In genomic region chr2:3522851-3523481, GRCh38 we compare ENCODE assay signal across 12 cellular contexts. TPM values are rescaled to one million over a fixed set of nuclear protein-coding genes. Genes with fewer than 3 reads are reported as not detected.
DNase-seq lines count a peak whose midpoint lies in the region; ATAC-seq and TF ChIP-seq lines count a peak whose summit lies in the region.
"Had no signal": no experiment of that assay in that cellular context is flagged by ENCODE, and none has a peak within 500 bp of the region (broad histone marks: within the 10 kb centered on the region; RNA-seq: fewer than 3 reads in every experiment).

No MANE protein-coding gene starts in this region.

- peak overlapping the region; percentile 33 for H2BK15ac ChIP-seq in mesenchymal stem cell (ENCODE audit: low read depth, poor library complexity, severe bottlenecking)

- H2BK120ac ChIP-seq in mesenchymal stem cell (ENCODE audit: low read depth, low read length): no peak overlapping the region

- H2AK5ac ChIP-seq in mesenchymal stem cell (ENCODE audit: low read length, severe bottlenecking): no peak overlapping the region

- H3K9me3 ChIP-seq in cardiac muscle cell (ENCODE audit: low read depth) (no peaks in the 10 kb centered on the region), duodenal mucosa (ENCODE audit: control insufficient read depth in 1 of 2, low read length in 2 of 2) (no peaks in the 10 kb centered on the region), mesenchymal stem cell (ENCODE audit: control insufficient read depth, low read length) (no peaks in the 10 kb centered on the region), aorta (ENCODE audit: control insufficient read depth, low read length) (no peaks in the 10 kb centered on the region)

- H2BK12ac ChIP-seq in mesenchymal stem cell (ENCODE audit: low read length in 2 of 2): peak overlapping the region; percentile 2 to 55

- no peak overlapping the region for H3K23ac ChIP-seq in mesenchymal stem cell (ENCODE audit: low read length in 2 of 2)

- no peak overlapping the region for H3K18ac ChIP-seq in mesenchymal stem cell (ENCODE audit: low read depth in 1 of 2, low read length in 2 of 2)

- H3K4me1 ChIP-seq in cardiac muscle cell (ENCODE audit: low read depth) (peaks cover 36% of the 10 kb centered on the region), duodenal mucosa (ENCODE audit: control insufficient read depth in 1 of 2, insufficient read depth in 2 of 2, low read length in 2 of 2) (peaks cover 38 to 43% of the 10 kb centered on the region in 2 donors), mesenchymal stem cell (ENCODE audit: control insufficient read depth, insufficient read depth, low read depth, low read length) (peaks cover 7% of the 10 kb centered on the region), aorta (ENCODE audit: control insufficient read depth in 1 of 2, insufficient read depth in 2 of 2, low read length in 2 of 2) (peaks cover 0 to 3% of the 10 kb centered on the region in 2 donors)

- H3K9ac ChIP-seq in duodenal mucosa (ENCODE audit: low read depth in 1 of 2, low read length in 2 of 2): no peak overlapping the region
- H3K9ac ChIP-seq in mesenchymal stem cell (ENCODE audit: low read length): peak overlapping the region; percentile 53

- no peak for TF ChIP-seq CTCF in cardiac muscle cell (IDR thresholded peaks at IDR 0.05; ENCODE audit: low read depth, low read length)

- H2AFZ ChIP-seq in mesenchymal stem cell (ENCODE audit: low read depth, low read length): no peak overlapping the region

- H2BK5ac ChIP-seq in mesenchymal stem cell (ENCODE audit: low read depth, low read length, poor library complexity, severe bottlenecking): no peak overlapping the region

- H3K4me3 ChIP-seq in cardiac muscle cell (no peak overlapping the region), duodenal mucosa (ENCODE audit: low read depth in 1 of 2, low read length in 2 of 2) (peak overlapping the region; percentile 37), mesenchymal stem cell (ENCODE audit: insufficient read depth in 1 of 2, low read depth in 1 of 2, low read length in 2 of 2) (peak overlapping the region in 1 of 2 experiments; percentile 49), aorta (ENCODE audit: low read length in 2 of 2) (no peak overlapping the region)

- intact Hi-C loops in cardiac septum (cut with DNase I): no loop called here
- intact Hi-C loops in aorta (cut with DNase I): no loop called here

- 58% methylated on average over 12 of the region's 15 CpGs for WGBS in mesenchymal stem cell
- 9 to 14% methylated on average over 15 of the region's 15 CpGs for whole genome bisulfite sequencing in aorta, 2 donors

- peaks cover 4% of the 10 kb centered on the region for H3K79me1 ChIP-seq in mesenchymal stem cell (replicated peaks; ENCODE audit: low read length, poor library complexity, severe bottlenecking)

- H3K36me3 ChIP-seq in cardiac muscle cell (no peaks in the 10 kb centered on the region), duodenal mucosa (ENCODE audit: control insufficient read depth in 1 of 2, insufficient read depth in 2 of 2, low read length in 2 of 2) (peaks cover 0 to 3% of the 10 kb centered on the region in 2 donors), mesenchymal stem cell (ENCODE audit: control insufficient read depth in 1 of 2, insufficient read depth in 2 of 2, low read depth in 1 of 2, low read length in 2 of 2) (peaks cover 0 to 2% of the 10 kb centered on the region in 2 experiments), aorta (ENCODE audit: control insufficient read depth in 1 of 2, insufficient read depth in 2 of 2, low read length in 1 of 2) (no peaks in the 10 kb centered on the region)

- ATAC-seq in aorta (ENCODE audit: low FRiP score): no peak

- DNase-seq in cardiac muscle cell (ENCODE audit: low read depth in 1 of 2, low spot score in 1 of 2): peak in 1 of 2 donors; percentile 71
- no peak for DNase-seq in cardiac septum (ENCODE audit: low spot score)
- DNase-seq in mesenchymal stem cell: peak; percentile 43
- peak in 1 of 2 donors; percentile 68 for DNase-seq in aorta
- no peak for DNase-seq in NCI-H1092 treated with DMSO at 0.1 percent for 48 hours (lab: John Stamatoyannopoulos, UW)
- no peak for DNase-seq in effector CD8-positive, alpha-beta T cell (lab: John Stamatoyannopoulos, UW)
- no peak for DNase-seq in activated T-cell treated with anti-CD3 and anti-CD28 coated beads, Interleukin-2, amount 50 U/mL, for 48 hours
- DNase-seq: activated CD8-positive, alpha-beta memory T cell treated with anti-CD3 and anti-CD28 coated beads, Interleukin-2, amount 50 U/mL, for 48 hours; DMS79; erythroblast; RPMI8226 had no signal

- no peak overlapping the region for H3K14ac ChIP-seq in mesenchymal stem cell (ENCODE audit: low read length in 2 of 2)

- H3K4me2 ChIP-seq in mesenchymal stem cell (ENCODE audit: low read length, poor library complexity, severe bottlenecking): no peak overlapping the region

- H4K8ac ChIP-seq in mesenchymal stem cell (ENCODE audit: low read length): no peak overlapping the region

- H3K27ac ChIP-seq in cardiac muscle cell: peak overlapping the region; percentile 21
- no peak overlapping the region for H3K27ac ChIP-seq in duodenal mucosa (ENCODE audit: low read depth, low read length)
- no peak overlapping the region for H3K27ac ChIP-seq in mesenchymal stem cell (ENCODE audit: low read length, poor library complexity, severe bottlenecking)
- H3K27ac ChIP-seq in aorta (ENCODE audit: low read depth in 1 of 2, low read length in 2 of 2): peak overlapping the region; percentile 79 to 98

- no peaks in the 10 kb centered on the region for H3K27me3 ChIP-seq in cardiac muscle cell
- H3K27me3 ChIP-seq in duodenal mucosa (ENCODE audit: control insufficient read depth in 1 of 2, insufficient read depth in 2 of 2, low read length in 2 of 2): no peaks in the 10 kb centered on the region
- no peaks in the 10 kb centered on the region for H3K27me3 ChIP-seq in mesenchymal stem cell (ENCODE audit: control insufficient read depth in 1 of 2, insufficient read depth in 1 of 2, low read length in 2 of 2)
- H3K27me3 ChIP-seq in aorta (ENCODE audit: control insufficient read depth in 1 of 2, insufficient read depth in 2 of 2, low read length in 1 of 2): no peaks in the 10 kb centered on the region

- H4K91ac ChIP-seq in mesenchymal stem cell (ENCODE audit: low read length): no peak overlapping the region

- H3K4ac ChIP-seq in mesenchymal stem cell (ENCODE audit: low read depth in 1 of 2, low read length in 2 of 2): peak overlapping the region in 1 of 2 experiments; percentile 7

RNA-seq across cellular contexts. Expression of gene ADI1, which starts 3.6 kb away (rescaled TPM):
- total RNA-seq in cardiac muscle cell: 15.3 and 26.5 TPM in 2 replicates
- polyA plus RNA-seq in cardiac muscle cell: 30.3 and 65.9 TPM in 2 replicates
- 135 TPM for total RNA-seq in cardiac septum
- polyA plus RNA-seq in mesenchymal stem cell (2013, experiment 1 of 2): 59.5 TPM
- 60.1 TPM for polyA plus RNA-seq in mesenchymal stem cell (2013, experiment 2 of 2)
- total RNA-seq in aorta: 10 to 100 TPM; 63.7 to 70.7 TPM
- 100 to 1,000 TPM; 158 to 206 TPM for polyA plus RNA-seq in aorta

RNA-seq across cellular contexts. Expression of gene RNASEH1, which starts 35.2 kb away (rescaled TPM):
- total RNA-seq in cardiac muscle cell (24.3 and 24.5 TPM in 2 replicates), cardiac septum (21.4 TPM), aorta (10 to 100 TPM; 19.9 to 20.1 TPM)
- polyA plus RNA-seq in cardiac muscle cell (34.9 and 41.5 TPM in 2 replicates), aorta (10 to 100 TPM; 11.0 to 19.5 TPM)
- polyA plus RNA-seq in mesenchymal stem cell (2013, experiment 1 of 2): 28.0 TPM
- polyA plus RNA-seq in mesenchymal stem cell (2013, experiment 2 of 2): 28.9 TPM

RNA-seq across cellular contexts. Expression of gene RPS7, which starts 52.1 kb away (rescaled TPM):
- total RNA-seq in cardiac muscle cell: 2,923 and 3,227 TPM in 2 replicates
- 487 and 521 TPM in 2 replicates for polyA plus RNA-seq in cardiac muscle cell
- 489 TPM for total RNA-seq in cardiac septum
- 4,758 TPM for polyA plus RNA-seq in mesenchymal stem cell (2013, experiment 1 of 2)
- 4,603 TPM for polyA plus RNA-seq in mesenchymal stem cell (2013, experiment 2 of 2)
- total RNA-seq in aorta: 100 to 1,000 TPM; 840 to 917 TPM
- 1,000 to 10,000 TPM; 1,928 to 3,519 TPM for polyA plus RNA-seq in aorta

Comparison
In these comparisons a context has a peak if more than half of its experiments do, and no peak if none do; other contexts are left out.
1. H3K27ac ChIP-seq: peak in cardiac muscle cell (single experiment) and aorta (2 of 2); none in duodenal mucosa (single experiment) and mesenchymal stem cell (single experiment).
2. H3K4me3 ChIP-seq: peak in duodenal mucosa (2 of 2); none in cardiac muscle cell (single experiment) and aorta (0 of 2).